16 cellular contexts compared by ENCODE assay signal in genomic region chr16:17134586-17134985, GRCh38.
DNase-seq lines count a peak whose midpoint lies in the region; ATAC-seq, FAIRE-seq and TF ChIP-seq lines count a peak whose summit lies in the region.
"Had no signal": no experiment of that assay in that cellular context is flagged by ENCODE, and none has a peak within 500 bp of the region (broad histone marks: within the 10 kb centered on the region; RNA-seq: fewer than 3 reads in every experiment).

No MANE protein-coding gene starts in this region.

- FAIRE-seq in HepG2 (lab: Jason Lieb, UNC), result no peak

- peaks cover 0 to 2% of the 10 kb centered on the region in 2 donors for H3K9me3 Mint-ChIP-seq in stimulated activated naive B cell treated with anti-CD40 and anti-IgM and Interleukin-4, amounts not matched to agents 10 μg/mL and 1 μg/mL and 100 μg/mL, for 72 hours
- H3K9me3 Mint-ChIP-seq: type B pancreatic cell had no signal

- 15% methylated on average over 10 of the region's 10 CpGs for WGBS in HepG2 (ENCODE audit: low lambda C conversion rate)
- WGBS in right lobe of liver (ENCODE audit: insufficient coverage, low coverage, low lambda C conversion rate, missing lambda C conversion rate), result 55% methylated on average over 3 of the region's 10 CpGs
- WGBS in SK-N-SH (ENCODE audit: low lambda C conversion rate), result 96% methylated on average over 9 of the region's 10 CpGs
- 93% methylated on average over 10 of the region's 10 CpGs for WGBS in tibial nerve, 2 donors

- peaks cover 66 to 88% of the 10 kb centered on the region in 2 donors for H3K36me3 Mint-ChIP-seq in stimulated activated naive B cell treated with anti-CD40 and anti-IgM and Interleukin-4, amounts not matched to agents 10 μg/mL and 1 μg/mL and 100 μg/mL, for 72 hours

- no peak overlapping the region for H3K4me3 Mint-ChIP-seq in stimulated activated naive B cell treated with anti-CD40 and anti-IgM and Interleukin-4, amounts not matched to agents 10 μg/mL and 1 μg/mL and 100 μg/mL, for 72 hours
- H3K4me3 Mint-ChIP-seq: naive thymus-derived CD8-positive, alpha-beta T cell; type B pancreatic cell had no signal

- H4K20me1 ChIP-seq in HepG2 (ENCODE audit: insufficient read depth, low read length) (no peaks in the 10 kb centered on the region), SK-N-SH (ENCODE audit: insufficient read depth) (peaks cover 79% of the 10 kb centered on the region)

- H3K4me3 ChIP-seq in HepG2 (replicated peaks in 1 of 3; ENCODE audit: insufficient read depth in 1 of 3, low read depth in 2 of 3, low read length in 3 of 3) (no peak overlapping the region), right lobe of liver (no peak overlapping the region), lower lobe of right lung (no peak overlapping the region), SK-N-SH (ENCODE audit: low read depth in 2 of 2, low read length in 1 of 2) (no peak overlapping the region), tibial nerve (no peak overlapping the region)
- H3K4me3 ChIP-seq: SJCRH30 had no signal

- POLR2A ChIA-PET in HepG2 (lab: Yijun Ruan, JAX), result no interaction called here
- POLR2A ChIA-PET in SK-N-SH (lab: Yijun Ruan, JAX), result no interaction called here

- H3K4me2 ChIP-seq in HepG2 (ENCODE audit: low read depth, low read length) (no peak overlapping the region), SK-N-SH (no peak overlapping the region)

- ATAC-seq in HepG2, result no peak
- no peak for ATAC-seq in right lobe of liver
- peak; percentile 84 for ATAC-seq in GM21723 (IDR thresholded peaks at IDR 0.05; ENCODE audit: unreplicated experiment)
- peak; percentile 76 for ATAC-seq in HG03469 (IDR thresholded peaks at IDR 0.05; ENCODE audit: unreplicated experiment)
- peak; percentile 38 to 54 for ATAC-seq in stimulated activated naive B cell treated with anti-CD40 and anti-IgM and Interleukin-4, amounts not matched to agents 10 μg/mL and 1 μg/mL and 100 μg/mL, for 72 hours (replicated peaks)
- ATAC-seq in lower lobe of right lung, result no peak
- ATAC-seq: left colon; naive thymus-derived CD8-positive, alpha-beta T cell had no signal

- H3K27ac ChIP-seq in HepG2 (ENCODE audit: extremely low read length, insufficient read depth, low read length), result no peak overlapping the region
- H3K27ac ChIP-seq in right lobe of liver, result no peak overlapping the region
- H3K27ac ChIP-seq in lower lobe of right lung, result no peak overlapping the region
- H3K27ac ChIP-seq in SK-N-SH (ENCODE audit: low read depth in 2 of 2, low read length in 1 of 2), result no peak overlapping the region
- no peak overlapping the region for H3K27ac ChIP-seq in tibial nerve
- H3K27ac ChIP-seq: SJCRH30 had no signal

- H3K4me1 Mint-ChIP-seq in stimulated activated naive B cell treated with anti-CD40 and anti-IgM and Interleukin-4, amounts not matched to agents 10 μg/mL and 1 μg/mL and 100 μg/mL, for 72 hours, result peaks cover 25 to 41% of the 10 kb centered on the region in 2 donors

- no peak overlapping the region for H3K27ac Mint-ChIP-seq in stimulated activated naive B cell treated with anti-CD40 and anti-IgM and Interleukin-4, amounts not matched to agents 10 μg/mL and 1 μg/mL and 100 μg/mL, for 72 hours
- H3K27ac Mint-ChIP-seq: type B pancreatic cell had no signal

- DNase-seq in HepG2 (ENCODE audit: low spot score) (no peak), right lobe of liver (no peak), lower lobe of right lung (no peak), SK-N-SH (no peak), tibial nerve (ENCODE audit: low spot score in 2 of 2) (no peak)
- DNase-seq in stimulated activated naive B cell treated with anti-CD40 and anti-IgM and Interleukin-4, amounts not matched to agents 10 μg/mL and 1 μg/mL and 100 μg/mL, for 72 hours, result no peak
- DNase-seq: 8988T; activated T-cell treated with anti-CD3 and anti-CD28 coated beads, Interleukin-2, amount 50 U/mL, for 48 hours; naive thymus-derived CD8-positive, alpha-beta T cell; NCI-H1436; NCI-H526; SJCRH30 had no signal

- H3K79me2 ChIP-seq in HepG2 (ENCODE audit: insufficient read depth, low read length), result no peaks in the 10 kb centered on the region
- peaks cover 46% of the 10 kb centered on the region for H3K79me2 ChIP-seq in SK-N-SH (ENCODE audit: insufficient read depth)

- H3K27me3 Mint-ChIP-seq in stimulated activated naive B cell treated with anti-CD40 and anti-IgM and Interleukin-4, amounts not matched to agents 10 μg/mL and 1 μg/mL and 100 μg/mL, for 72 hours, result no peaks in the 10 kb centered on the region
- H3K27me3 Mint-ChIP-seq: naive thymus-derived CD8-positive, alpha-beta T cell; type B pancreatic cell had no signal

- H3K9me3 ChIP-seq in HepG2 (ENCODE audit: low read length), result no peaks in the 10 kb centered on the region
- H3K9me3 ChIP-seq in right lobe of liver, result no peaks in the 10 kb centered on the region
- H3K9me3 ChIP-seq in lower lobe of right lung, result no peaks in the 10 kb centered on the region
- no peaks in the 10 kb centered on the region for H3K9me3 ChIP-seq in SK-N-SH
- no peaks in the 10 kb centered on the region for H3K9me3 ChIP-seq in tibial nerve
- H3K9me3 ChIP-seq: SJCRH30 had no signal

- in situ Hi-C loops in HepG2 (cut with HindIII; ENCODE audit: extremely low pct_ligation_motif_present, low pct_unique_long_range_greater_than_20kb), result no loop called here

- TF ChIP-seq CTCF in HepG2 (CRISPR knock-in tag; IDR thresholded peaks at IDR 0.05), result no peak
- TF ChIP-seq CTCF in right lobe of liver (IDR thresholded peaks at IDR 0.05), result no peak
- no peak for TF ChIP-seq CTCF in lower lobe of right lung (IDR thresholded peaks at IDR 0.05)
- no peak for TF ChIP-seq CTCF in SK-N-SH (IDR thresholded peaks at IDR 0.05)
- no peak for TF ChIP-seq CTCF in tibial nerve (IDR thresholded peaks at IDR 0.05)

- BruUV-seq in HepG2 (replicated peaks; lab: Mats Ljungman, UMichigan), result no TSS peak

- H3F3A ChIP-seq in SK-N-SH (replicated peaks; ENCODE audit: insufficient read depth), result peaks cover 17% of the 10 kb centered on the region

- intact Hi-C loops in HepG2 (cut with micrococcal nuclease; ENCODE audit: unreplicated experiment) (no loop called here), right lobe of liver (cut with DNase I) (no loop called here), lower lobe of right lung (cut with DNase I) (no loop called here)

- H3K9ac ChIP-seq in HepG2 (ENCODE audit: insufficient read depth, low read depth, low read length) (no peak overlapping the region), SK-N-SH (no peak overlapping the region)

- no peak overlapping the region for H2AFZ ChIP-seq in HepG2 (ENCODE audit: low read length)
- H2AFZ ChIP-seq in SK-N-SH (ENCODE audit: low read depth), result no peak overlapping the region

- peaks cover 0 to 6% of the 10 kb centered on the region in 2 experiments; a peak in 1 of 5 replicates for H3K27me3 ChIP-seq in HepG2 (ENCODE audit: control insufficient read depth in 1 of 2, insufficient read depth in 2 of 2, low read length in 2 of 2)
- H3K27me3 ChIP-seq in right lobe of liver, result no peaks in the 10 kb centered on the region
- H3K27me3 ChIP-seq in lower lobe of right lung (ENCODE audit: low read depth), result no peaks in the 10 kb centered on the region
- H3K27me3 ChIP-seq in SK-N-SH (ENCODE audit: insufficient read depth), result no peaks in the 10 kb centered on the region
- H3K27me3 ChIP-seq in tibial nerve, result no peaks in the 10 kb centered on the region
- H3K27me3 ChIP-seq: SJCRH30 had no signal

- TF ChIP-seq EP300 in HepG2 (IDR thresholded peaks at IDR 0.05; ENCODE audit: low read depth in 2 of 2, low read length in 2 of 2) (no peak), HepG2 (CRISPR knock-in tag; IDR thresholded peaks at IDR 0.05; ENCODE audit: borderline replicate concordance) (no peak), SK-N-SH (IDR thresholded peaks at IDR 0.05; ENCODE audit: borderline replicate concordance in 1 of 2, low read depth in 1 of 2, low read length in 1 of 2) (no peak), tibial nerve (IDR thresholded peaks at IDR 0.05) (no peak)

- H3K36me3 ChIP-seq in HepG2 (replicated peaks in 1 of 2; ENCODE audit: control insufficient read depth in 1 of 2, insufficient read depth in 2 of 2, low read length in 2 of 2) (no peaks in the 10 kb centered on the region), right lobe of liver (no peaks in the 10 kb centered on the region), lower lobe of right lung (peaks cover 28% of the 10 kb centered on the region), SK-N-SH (replicated peaks in 1 of 2; ENCODE audit: control insufficient read depth in 1 of 2, insufficient read depth in 2 of 2, low read length in 1 of 2) (peaks cover 53 to 83% of the 10 kb centered on the region in 2 experiments), tibial nerve (peaks cover 0 to 85% (median 7%) of the 10 kb centered on the region in 3 donors)
- H3K36me3 ChIP-seq: SJCRH30 had no signal

- H3K9me2 ChIP-seq in SK-N-SH, result no peaks in the 10 kb centered on the region

- TF ChIP-seq RAD21 in HepG2 (CRISPR knock-in tag; IDR thresholded peaks at IDR 0.05), result no peak
- no peak for TF ChIP-seq RAD21 in SK-N-SH (IDR thresholded peaks at IDR 0.05; ENCODE audit: low read length)

- no peak for TF ChIP-seq POLR2A in HepG2 (IDR thresholded peaks at IDR 0.05; ENCODE audit: insufficient read depth in 1 of 2, low read depth in 2 of 2, low read length in 2 of 2)
- TF ChIP-seq POLR2A in right lobe of liver (IDR thresholded peaks at IDR 0.05), result no peak
- TF ChIP-seq POLR2A in tibial nerve (IDR thresholded peaks at IDR 0.05), result no peak

- H3K4me1 ChIP-seq in HepG2 (ENCODE audit: insufficient read depth, low read length) (no peaks in the 10 kb centered on the region), right lobe of liver (no peaks in the 10 kb centered on the region), lower lobe of right lung (no peaks in the 10 kb centered on the region), SK-N-SH (ENCODE audit: control insufficient read depth in 1 of 2, insufficient read depth in 2 of 2, low read depth in 1 of 2, low read length in 1 of 2) (peaks cover 0 to 2% of the 10 kb centered on the region in 2 experiments; a peak in 1 of 4 replicates), tibial nerve (no peaks in the 10 kb centered on the region)
- H3K4me1 ChIP-seq: SJCRH30 had no signal

- CTCF ChIA-PET in HepG2 (lab: Yijun Ruan, JAX; ENCODE audit: low intra/inter-chr PET ratio, low total read pairs), result no interaction called here
- CTCF ChIA-PET in SK-N-SH (lab: Yijun Ruan, JAX), result interaction anchor here (0.6 to 1.5 kb wide), 3 partner anchors 10 to 273 kb away, joined by 4 to 5 read pairs (median 4); no protein-coding TSS in a partner anchor

TF ChIP-seq in HepG2, 621 proteins besides CTCF, POLR2A, EP300 and RAD21:
- TF ChIP-seq ONECUT2 (CRISPR knock-in tag; IDR thresholded peaks at IDR 0.05), result no peak
- peak; percentile 55; the same call in 1 of the 2 replicates for TF ChIP-seq ZNF629 (CRISPR knock-in tag; conservative IDR thresholded peaks at IDR 0.05)

TF ChIP-seq in SK-N-SH, 30 proteins besides CTCF, POLR2A, EP300 and RAD21:
- no peak for TF ChIP-seq USF2 (IDR thresholded peaks at IDR 0.05; ENCODE audit: borderline replicate concordance, low read depth, low read length)

Comparison
In these comparisons a context has a peak if more than half of its experiments do, and no peak if none do; other contexts are left out.
1. ATAC-seq: peak in GM21723 (single experiment), HG03469 (single experiment) and stimulated activated naive B cell treated with anti-CD40 and anti-IgM and Interleukin-4, amounts not matched to agents 10 μg/mL and 1 μg/mL and 100 μg/mL, for 72 hours (2 of 2); none in HepG2 (single experiment), right lobe of liver (0 of 4) and lower lobe of right lung (0 of 2).